Comparison of ENCODE assay signal across 20 cellular contexts in genomic region chr14:24828486-24828885, GRCh38.
DNase-seq lines count a peak whose midpoint lies in the region; ATAC-seq and TF ChIP-seq lines count a peak whose summit lies in the region.
"Had no signal": no experiment of that assay in that cellular context is flagged by ENCODE, and none has a peak within 500 bp of the region (broad histone marks: within the 10 kb centered on the region; RNA-seq: fewer than 3 reads in every experiment).

No MANE protein-coding gene starts in this region.

- H3F3A ChIP-seq in GM23248 (ENCODE audit: insufficient read depth) = no peaks in the 10 kb centered on the region

- TF ChIP-seq CTCF in choroid plexus epithelial cell (conservative IDR thresholded peaks at IDR 0.05; ENCODE audit: low read depth, low read length) (no peak), foreskin fibroblast (IDR thresholded peaks at IDR 0.05; ENCODE audit: low read depth, low read length) (no peak)

- H3K4me3 ChIP-seq in choroid plexus epithelial cell (ENCODE audit: low read depth, low read length) = no peak overlapping the region
- no peak overlapping the region for H3K4me3 ChIP-seq in foreskin fibroblast (ENCODE audit: low read depth in 1 of 2, low read length in 2 of 2)
- H3K4me3 ChIP-seq in GM23248 = no peak overlapping the region
- H3K4me3 ChIP-seq: A549, GM12878, HAP-1 had no signal

- H3K79me2 ChIP-seq in GM23248 (ENCODE audit: insufficient read depth) = no peaks in the 10 kb centered on the region

- H3K9me2 ChIP-seq in GM23248 (ENCODE audit: insufficient read depth) = peaks cover 4% of the 10 kb centered on the region; the same call in 1 of the 2 replicates

- no peaks in the 10 kb centered on the region for H3K36me3 ChIP-seq in GM23248 (ENCODE audit: low read depth)
- H3K36me3 ChIP-seq: HAP-1 had no signal

- H3K4me3 Mint-ChIP-seq in natural killer cell treated with Interleukin-12 subunit alpha and Interleukin-12 subunit beta and Interleukin-15 and Interleukin-18, amount 100 ng/mL, for 72 hours = no peak overlapping the region
- H3K4me3 Mint-ChIP-seq: CD4-positive, alpha-beta memory T cell had no signal

- no peaks in the 10 kb centered on the region for H3K36me3 Mint-ChIP-seq in natural killer cell treated with Interleukin-12 subunit alpha and Interleukin-12 subunit beta and Interleukin-15 and Interleukin-18, amount 100 ng/mL, for 72 hours
- H3K36me3 Mint-ChIP-seq: CD4-positive, alpha-beta memory T cell had no signal

- ATAC-seq in natural killer cell treated with Interleukin-12 subunit alpha and Interleukin-12 subunit beta and Interleukin-15 and Interleukin-18, amount 100 ng/mL, for 72 hours = no peak
- ATAC-seq: A549, GM12878 had no signal

- H3K27me3 Mint-ChIP-seq in natural killer cell treated with Interleukin-12 subunit alpha and Interleukin-12 subunit beta and Interleukin-15 and Interleukin-18, amount 100 ng/mL, for 72 hours = peaks cover 3 to 15% of the 10 kb centered on the region in 2 donors

- no peaks in the 10 kb centered on the region for H3K9me3 ChIP-seq in GM23248 (ENCODE audit: low read depth)
- H3K9me3 ChIP-seq: A549, HAP-1 had no signal

- WGBS in GM23248 (ENCODE audit: low coverage in 1 of 2, low lambda C conversion rate in 2 of 2, missing lambda C conversion rate in 2 of 2), 2 experiments = 84 to 88% methylated on average over 4 of the region's 4 CpGs

- H4K20me1 ChIP-seq in GM23248 (ENCODE audit: insufficient read depth) = no peaks in the 10 kb centered on the region

- no peak overlapping the region for H3K4me2 ChIP-seq in GM23248 (ENCODE audit: unreplicated experiment)
- H3K4me2 ChIP-seq: A549 had no signal

- no peak overlapping the region for H3K27ac ChIP-seq in GM23248
- H3K27ac ChIP-seq: A549 had no signal

- H3K4me1 ChIP-seq in GM23248 (ENCODE audit: insufficient read depth) = no peaks in the 10 kb centered on the region; the same call in 1 of the 2 replicates
- H3K4me1 ChIP-seq: A549, HAP-1 had no signal

- no peaks in the 10 kb centered on the region for H3K27me3 ChIP-seq in GM23248 (replicated peaks; ENCODE audit: insufficient read depth)

- H3K9ac ChIP-seq in GM23248 = no peak overlapping the region

- in situ Hi-C loops in GM23248 (cut with MboI) = no loop called here

- no peaks in the 10 kb centered on the region for H3K4me1 Mint-ChIP-seq in natural killer cell treated with Interleukin-12 subunit alpha and Interleukin-12 subunit beta and Interleukin-15 and Interleukin-18, amount 100 ng/mL, for 72 hours (ENCODE audit: low read depth in 2 of 2)
- H3K4me1 Mint-ChIP-seq: CD4-positive, alpha-beta memory T cell had no signal

- H3K9me3 Mint-ChIP-seq in natural killer cell treated with Interleukin-12 subunit alpha and Interleukin-12 subunit beta and Interleukin-15 and Interleukin-18, amount 100 ng/mL, for 72 hours = no peaks in the 10 kb centered on the region
- H3K9me3 Mint-ChIP-seq: CD4-positive, alpha-beta memory T cell had no signal

- DNase-seq in EH (ENCODE audit: low read depth) (peak; percentile 55), NCI-H226 (peak; percentile 22), choroid plexus epithelial cell (ENCODE audit: low read depth) (peak; percentile 27), UCSD-AML1 (lab: John Stamatoyannopoulos, UW; ENCODE audit: unreplicated experiment) (no peak), foreskin fibroblast (no peak), GM23248 (no peak)
- DNase-seq in natural killer cell treated with Interleukin-12 subunit alpha and Interleukin-12 subunit beta and Interleukin-15 and Interleukin-18, amount 100 ng/mL, for 72 hours (ENCODE audit: low spot score) = no peak
- DNase-seq: 8988T; ACHN; C1 segment of cervical spinal cord; Calu3; CD4-positive, alpha-beta memory T cell; COR-L47; DMS53; DMS79 treated with DMSO at 0.1 percent for 48 hours; GDM1; GOT3 had no signal

- no peak overlapping the region for H3K27ac Mint-ChIP-seq in natural killer cell treated with Interleukin-12 subunit alpha and Interleukin-12 subunit beta and Interleukin-15 and Interleukin-18, amount 100 ng/mL, for 72 hours
- H3K27ac Mint-ChIP-seq: CD4-positive, alpha-beta memory T cell had no signal

- H2AFZ ChIP-seq in GM23248 = no peak overlapping the region

Comparison
In these comparisons a context has a peak if more than half of its experiments do, and no peak if none do; other contexts are left out.
1. DNase-seq: peak in EH (single experiment), NCI-H226 (single experiment) and choroid plexus epithelial cell (single experiment); none in UCSD-AML1 (single experiment), foreskin fibroblast (0 of 2), GM23248 (single experiment) and natural killer cell treated with Interleukin-12 subunit alpha and Interleukin-12 subunit beta and Interleukin-15 and Interleukin-18, amount 100 ng/mL, for 72 hours (single experiment).